ENCODE assay signal across 24 cellular contexts in genomic region chr3:105662326-105662725, GRCh38.
"Had no signal": no experiment of that assay in that cellular context is flagged by ENCODE, and none has a peak within 500 bp of the region (broad histone marks: within the 10 kb centered on the region; RNA-seq: fewer than 3 reads in every experiment).

No MANE protein-coding gene starts in this region.

- ATAC-seq: activated CD8-positive, alpha-beta T cell treated with anti-CD3 and anti-CD28 coated beads, Interleukin-2, amount 10 ng/mL, durations not matched to agents 7 days and 5 days; left ventricle myocardium superior; sciatic nerve; stimulated activated memory B cell treated with anti-CD40 and anti-IgM and Interleukin-4, amounts not matched to agents 10 μg/mL and 1 μg/mL and 100 μg/mL, for 72 hours had no signal

- H3K27ac Mint-ChIP-seq: activated B cell treated with CpG ODN at 0.5 μM for 24 hours; activated CD8-positive, alpha-beta T cell treated with anti-CD3 and anti-CD28 coated beads, Interleukin-2, amount 10 ng/mL, durations not matched to agents 7 days and 5 days; activated naive CD8-positive, alpha-beta T cell treated with anti-CD3 and anti-CD28 coated beads for 36 hours; neural progenitor cell; stimulated activated memory B cell treated with anti-CD40 and anti-IgM and Interleukin-4, amounts not matched to agents 10 μg/mL and 1 μg/mL and 100 μg/mL, for 72 hours; T-helper 2 cell treated with Interferon-gamma antibody and Interleukin-4, amounts not matched to agents 5 μg/mL and 100 μg/mL, for 36 hours had no signal

- H3K9me3 Mint-ChIP-seq: activated B cell treated with CpG ODN at 0.5 μM for 24 hours; activated CD4-positive, alpha-beta T cell treated with anti-CD3 and anti-CD28 coated beads, Interleukin-2, amount 10 ng/mL, durations not matched to agents 24 days and 14 days; activated naive CD8-positive, alpha-beta T cell treated with anti-CD3 and anti-CD28 coated beads for 36 hours; central memory CD8-positive, alpha-beta T cell; neural progenitor cell; stimulated activated memory B cell treated with anti-CD40 and anti-IgM and Interleukin-4, amounts not matched to agents 10 μg/mL and 1 μg/mL and 100 μg/mL, for 72 hours; T-helper 2 cell treated with Interferon-gamma antibody and Interleukin-4, amounts not matched to agents 5 μg/mL and 100 μg/mL, for 36 hours had no signal

- H3K4me3 ChIP-seq: esophagus squamous epithelium, neural progenitor cell, ovary, tibial nerve, uterus had no signal

- H3K4me3 Mint-ChIP-seq: activated B cell treated with CpG ODN at 0.5 μM for 24 hours; activated CD4-positive, alpha-beta T cell treated with anti-CD3 and anti-CD28 coated beads, Interleukin-2, amount 10 ng/mL, durations not matched to agents 24 days and 14 days; activated CD8-positive, alpha-beta T cell treated with anti-CD3 and anti-CD28 coated beads, Interleukin-2, amount 10 ng/mL, durations not matched to agents 7 days and 5 days; activated naive CD8-positive, alpha-beta T cell treated with anti-CD3 and anti-CD28 coated beads for 36 hours; central memory CD8-positive, alpha-beta T cell; neural progenitor cell; stimulated activated memory B cell treated with anti-CD40 and anti-IgM and Interleukin-4, amounts not matched to agents 10 μg/mL and 1 μg/mL and 100 μg/mL, for 72 hours; T-helper 2 cell treated with Interferon-gamma antibody and Interleukin-4, amounts not matched to agents 5 μg/mL and 100 μg/mL, for 36 hours had no signal

- H3K4me1 Mint-ChIP-seq: activated B cell treated with CpG ODN at 0.5 μM for 24 hours; neural progenitor cell; stimulated activated memory B cell treated with anti-CD40 and anti-IgM and Interleukin-4, amounts not matched to agents 10 μg/mL and 1 μg/mL and 100 μg/mL, for 72 hours had no signal

- H3K27ac ChIP-seq: brain microvascular endothelial cell, esophagus squamous epithelium, neural progenitor cell, ovary, tibial nerve, uterus had no signal

- H3K4me1 ChIP-seq: esophagus squamous epithelium, neural progenitor cell, tibial nerve, uterus had no signal

- H3K9ac ChIP-seq: neural progenitor cell had no signal

- H3K36me3 ChIP-seq: ovary, uterus had no signal

- DNase-seq: activated B cell treated with CpG ODN at 0.5 μM for 24 hours; activated CD4-positive, alpha-beta T cell treated with anti-CD3 and anti-CD28 coated beads, Interleukin-2, amount 10 ng/mL, durations not matched to agents 24 days and 14 days; activated CD8-positive, alpha-beta memory T cell treated with anti-CD3 and anti-CD28 coated beads, Interleukin-2, amount 50 U/mL, for 4 hours; activated CD8-positive, alpha-beta T cell treated with anti-CD3 and anti-CD28 coated beads, Interleukin-2, amount 10 ng/mL, durations not matched to agents 7 days and 5 days; activated naive CD8-positive, alpha-beta T cell treated with anti-CD3 and anti-CD28 coated beads for 36 hours; brain microvascular endothelial cell; effector CD8-positive, alpha-beta T cell; esophagus squamous epithelium; foreskin fibroblast; hippocampal formation; kidney; left ventricle myocardium superior; mesendoderm; ovary; stimulated activated CD4-positive, alpha-beta T cell treated with anti-CD3 and anti-CD28 coated beads, Interleukin-12 subunit alpha, Interleukin-12 subunit beta, amount 100 ng/mL, for 4 hours; stimulated activated CD4-positive, alpha-beta T cell treated with anti-CD3 and anti-CD28 coated beads, Interleukin-2, amount 100 ng/mL, for 24 hours; uterus had no signal

- H2AFZ ChIP-seq: neural progenitor cell had no signal

- FAIRE-seq: endothelial cell of umbilical vein, kidney had no signal

- H3K9me3 ChIP-seq: esophagus squamous epithelium, ovary, tibial nerve, uterus had no signal

- H3K4me2 ChIP-seq: neural progenitor cell had no signal

- H3K27me3 Mint-ChIP-seq: activated B cell treated with CpG ODN at 0.5 μM for 24 hours; activated CD4-positive, alpha-beta T cell treated with anti-CD3 and anti-CD28 coated beads, Interleukin-2, amount 10 ng/mL, durations not matched to agents 24 days and 14 days; activated naive CD8-positive, alpha-beta T cell treated with anti-CD3 and anti-CD28 coated beads for 36 hours; central memory CD8-positive, alpha-beta T cell; stimulated activated memory B cell treated with anti-CD40 and anti-IgM and Interleukin-4, amounts not matched to agents 10 μg/mL and 1 μg/mL and 100 μg/mL, for 72 hours had no signal

- H3K27me3 ChIP-seq: brain microvascular endothelial cell, esophagus squamous epithelium, neural progenitor cell, ovary, tibial nerve, uterus had no signal
